In the genomic region with DNA sequence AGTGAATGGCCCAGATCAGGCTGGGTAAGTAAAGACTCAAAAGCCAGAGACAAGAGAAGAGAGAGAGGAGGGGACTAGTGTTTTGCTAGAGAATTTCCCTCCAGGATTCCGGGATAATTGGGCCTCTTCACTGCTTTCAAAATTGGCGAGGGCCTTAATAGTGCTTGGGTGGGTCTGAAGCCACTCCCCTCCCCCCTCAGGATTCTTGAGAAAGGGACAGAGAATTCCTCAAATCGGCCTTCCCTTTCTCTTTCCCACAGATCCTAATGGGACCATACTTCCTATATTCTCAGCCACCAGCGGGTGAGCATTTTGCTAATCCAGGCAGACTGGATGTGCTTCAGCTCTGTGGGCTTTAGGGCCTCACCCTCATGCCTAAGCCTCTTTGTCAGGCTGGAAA, we compare ENCODE assay signal across 21 cellular contexts. TPM values are rescaled to one million over a fixed set of nuclear protein-coding genes. Genes with fewer than 3 reads are reported as not detected.
"Had no signal": no experiment of that assay in that cellular context is flagged by ENCODE, and none has a peak within 500 bp of the region (broad histone marks: within the 10 kb centered on the region; RNA-seq: fewer than 3 reads in every experiment).

No MANE protein-coding gene starts in this region.

- H3K27me3 ChIP-seq: ascending aorta, esophagus squamous epithelium, right atrium auricular region, tibial nerve had no signal

- H3K27ac ChIP-seq: ascending aorta, esophagus squamous epithelium, left ventricle myocardium inferior, right atrium auricular region, tibial nerve had no signal

- H3K27me3 Mint-ChIP-seq: activated naive CD8-positive, alpha-beta T cell treated with anti-CD3 and anti-CD28 coated beads for 36 hours; stimulated activated memory B cell treated with anti-CD40 and anti-IgM and Interleukin-4, amounts not matched to agents 10 μg/mL and 1 μg/mL and 100 μg/mL, for 72 hours had no signal

- DNase-seq: activated CD4-positive, alpha-beta T cell treated with anti-CD3 and anti-CD28 coated beads, Interleukin-2, amount 50 U/mL, for 48 hours; activated CD4-positive, CD25-positive, alpha-beta regulatory T cell treated with anti-CD3 and anti-CD28 coated beads, Interleukin-2, amount 50 U/mL, for 72 hours; activated CD8-positive, alpha-beta memory T cell treated with anti-CD3 and anti-CD28 coated beads, Interleukin-2, amount 50 U/mL, for 4 hours; activated gamma-delta T cell treated with Interleukin-2 at 50 U/mL for 16 hours; activated naive CD8-positive, alpha-beta T cell treated with anti-CD3 and anti-CD28 coated beads for 36 hours; activated T-cell treated with anti-CD3 and anti-CD28 coated beads, Interleukin-2, amount 50 U/mL, for 72 hours; esophagus squamous epithelium; foreskin fibroblast; head of caudate nucleus; left ventricle myocardium inferior; T-helper 2 cell had no signal

- H3K4me1 Mint-ChIP-seq: activated naive CD8-positive, alpha-beta T cell treated with anti-CD3 and anti-CD28 coated beads for 36 hours; mesothelial cell of epicardium; stimulated activated memory B cell treated with anti-CD40 and anti-IgM and Interleukin-4, amounts not matched to agents 10 μg/mL and 1 μg/mL and 100 μg/mL, for 72 hours had no signal

- H3K9me3 Mint-ChIP-seq: activated naive CD8-positive, alpha-beta T cell treated with anti-CD3 and anti-CD28 coated beads for 36 hours; activated T-cell treated with anti-CD3 and anti-CD28 coated beads, Interleukin-2, amount 50 U/mL, for 72 hours; mesothelial cell of epicardium; stimulated activated memory B cell treated with anti-CD40 and anti-IgM and Interleukin-4, amounts not matched to agents 10 μg/mL and 1 μg/mL and 100 μg/mL, for 72 hours had no signal

- H3K9me3 ChIP-seq: ascending aorta, esophagus squamous epithelium, left ventricle myocardium inferior, right atrium auricular region, tibial nerve had no signal

- H3K4me3 Mint-ChIP-seq: activated naive CD8-positive, alpha-beta T cell treated with anti-CD3 and anti-CD28 coated beads for 36 hours; activated T-cell treated with anti-CD3 and anti-CD28 coated beads, Interleukin-2, amount 50 U/mL, for 72 hours; mesothelial cell of epicardium; stimulated activated memory B cell treated with anti-CD40 and anti-IgM and Interleukin-4, amounts not matched to agents 10 μg/mL and 1 μg/mL and 100 μg/mL, for 72 hours had no signal

- ATAC-seq: activated T-cell treated with anti-CD3 and anti-CD28 coated beads, Interleukin-2, amount 50 U/mL, for 72 hours; stimulated activated memory B cell treated with anti-CD40 and anti-IgM and Interleukin-4, amounts not matched to agents 10 μg/mL and 1 μg/mL and 100 μg/mL, for 72 hours had no signal

- H3K4me3 ChIP-seq: ascending aorta, esophagus squamous epithelium, left ventricle myocardium inferior, right atrium auricular region, skin epidermis, tibial nerve had no signal

- H3K27ac Mint-ChIP-seq: activated naive CD8-positive, alpha-beta T cell treated with anti-CD3 and anti-CD28 coated beads for 36 hours; activated T-cell treated with anti-CD3 and anti-CD28 coated beads, Interleukin-2, amount 50 U/mL, for 72 hours; mesothelial cell of epicardium; stimulated activated memory B cell treated with anti-CD40 and anti-IgM and Interleukin-4, amounts not matched to agents 10 μg/mL and 1 μg/mL and 100 μg/mL, for 72 hours had no signal

RNA-seq across cellular contexts. Expression of a gene that starts 11.9 kb away (rescaled TPM):
- total RNA-seq: chondrocyte, tibial nerve had no signal

RNA-seq across cellular contexts. Expression of a gene that starts 38.9 kb away (rescaled TPM):
- total RNA-seq: activated naive CD8-positive, alpha-beta T cell treated with anti-CD3 and anti-CD28 coated beads for 36 hours; activated T-cell treated with anti-CD3 and anti-CD28 coated beads, Interleukin-2, amount 50 U/mL, for 72 hours; ascending aorta; bronchial epithelial cell; chondrocyte; dermis microvascular lymphatic vessel endothelial cell; esophagus squamous epithelium; mesothelial cell of epicardium; posterior vena cava; tibial nerve had no signal
